16 cellular contexts compared by ENCODE assay signal in genomic region chr15:34628577-34629152, GRCh38. TPM values are rescaled to one million over a fixed set of nuclear protein-coding genes. Genes with fewer than 3 reads are reported as not detected.
DNase-seq lines count a peak whose midpoint lies in the region; ATAC-seq and TF ChIP-seq lines count a peak whose summit lies in the region.
"Had no signal": no experiment of that assay in that cellular context is flagged by ENCODE, and none has a peak within 500 bp of the region (broad histone marks: within the 10 kb centered on the region; RNA-seq: fewer than 3 reads in every experiment).

No MANE protein-coding gene starts in this region.

- no peak overlapping the region for H3K9ac ChIP-seq in mammary epithelial cell (ENCODE audit: insufficient read depth, low read length)

- no TSS peak for BruUV-seq in mammary epithelial cell (replicated peaks; lab: Mats Ljungman, UMichigan)

- no peak for TF ChIP-seq CTCF in mammary epithelial cell (conservative IDR thresholded peaks at IDR 0.05 in 1 of 2, IDR thresholded peaks at IDR 0.05 in 1 of 2; ENCODE audit: extremely low read depth in 1 of 2, insufficient read depth in 1 of 2, low read depth in 1 of 2, low read length in 2 of 2)

- DNase-seq in ELR (ENCODE audit: low read depth) (peak; percentile 80), NCI-H226 (peak; percentile 9), mammary epithelial cell (peak; percentile 21), iris pigment epithelial cell (ENCODE audit: low read depth) (peak; percentile 45), DMS114 treated with DMSO at 0.1 percent for 48 hours (lab: John Stamatoyannopoulos, UW; ENCODE audit: unreplicated experiment) (no peak)
- DNase-seq: ACHN; AML-193; COR-L47; DMS153; Kasumi-1; NCI-H1930; NCI-H446; NK-92 treated with Interleukin-12 subunit alpha and Interleukin-12 subunit beta, amount 100 ng/mL, for 24 hours; T-cell had no signal

- intact Hi-C loops in mammary epithelial cell (cut with micrococcal nuclease), result no loop called here

- no peaks in the 10 kb centered on the region for H3K79me2 ChIP-seq in mammary epithelial cell (ENCODE audit: insufficient read depth, low read length)

- no peaks in the 10 kb centered on the region for H3K4me1 ChIP-seq in mammary epithelial cell (ENCODE audit: insufficient read depth, low read length)

- H3K27me3 ChIP-seq in mammary epithelial cell (ENCODE audit: insufficient read depth, low read length), result no peaks in the 10 kb centered on the region

- WGBS in mammary epithelial cell (ENCODE audit: low coverage, missing lambda C conversion rate), result 58% methylated on average over 2 of the region's 2 CpGs

- no peak overlapping the region for H3K4me3 ChIP-seq in mammary epithelial cell (replicated peaks in 1 of 3; ENCODE audit: insufficient read depth in 1 of 3, low read depth in 2 of 3, low read length in 3 of 3)

- H3K4me2 ChIP-seq in mammary epithelial cell (ENCODE audit: insufficient read depth, low read depth, low read length), result peak overlapping the region; percentile 14

- no peaks in the 10 kb centered on the region for H3K9me3 ChIP-seq in mammary epithelial cell (replicated peaks; ENCODE audit: insufficient read depth, low read length)

- CTCF ChIA-PET in mammary epithelial cell (lab: Charles Lee; ENCODE audit: low non-redundant PET), result interaction anchor here (1.0 kb wide), 1 partner anchor 12 kb away, joined by 4 read pairs; no protein-coding TSS in a partner anchor

- dilution Hi-C loops in mammary epithelial cell (cut with HindIII; ENCODE audit: low sequenced_read_pairs), result no loop called here

- no peaks in the 10 kb centered on the region for H4K20me1 ChIP-seq in mammary epithelial cell (ENCODE audit: insufficient read depth, low read length)

- H3K27ac ChIP-seq in mammary epithelial cell (ENCODE audit: insufficient read depth, low read depth, low read length), result no peak overlapping the region

- no peaks in the 10 kb centered on the region for H3K36me3 ChIP-seq in mammary epithelial cell (ENCODE audit: insufficient read depth, low read length)

- H2AFZ ChIP-seq in mammary epithelial cell (ENCODE audit: low read depth, low read length), result no peak overlapping the region

- in situ Hi-C loops in mammary epithelial cell (cut with MboI; ENCODE audit: low sequenced_read_pairs in 2 of 2), result loop anchor here (10.0 kb wide), 1 partner anchor 286 kb away; no protein-coding TSS in a partner anchor

- ATAC-seq in HG02870 (IDR thresholded peaks at IDR 0.05; ENCODE audit: unreplicated experiment) (no peak), esophagus mucosa (no peak)
- ATAC-seq: T-cell had no signal

RNA-seq across cellular contexts. Expression of gene GOLGA8B, which starts 45.2 kb away (rescaled TPM):
- total RNA-seq in mammary epithelial cell (100 to 1,000 TPM in 1 of 2 donors, 10 to 100 TPM in 1; 66.3 to 109 TPM), esophagus mucosa (27.2 TPM)
- polyA plus RNA-seq in mammary epithelial cell, result 31.2 TPM
- polyA minus RNA-seq in mammary epithelial cell, result 57.9 TPM
